In the genomic region with DNA sequence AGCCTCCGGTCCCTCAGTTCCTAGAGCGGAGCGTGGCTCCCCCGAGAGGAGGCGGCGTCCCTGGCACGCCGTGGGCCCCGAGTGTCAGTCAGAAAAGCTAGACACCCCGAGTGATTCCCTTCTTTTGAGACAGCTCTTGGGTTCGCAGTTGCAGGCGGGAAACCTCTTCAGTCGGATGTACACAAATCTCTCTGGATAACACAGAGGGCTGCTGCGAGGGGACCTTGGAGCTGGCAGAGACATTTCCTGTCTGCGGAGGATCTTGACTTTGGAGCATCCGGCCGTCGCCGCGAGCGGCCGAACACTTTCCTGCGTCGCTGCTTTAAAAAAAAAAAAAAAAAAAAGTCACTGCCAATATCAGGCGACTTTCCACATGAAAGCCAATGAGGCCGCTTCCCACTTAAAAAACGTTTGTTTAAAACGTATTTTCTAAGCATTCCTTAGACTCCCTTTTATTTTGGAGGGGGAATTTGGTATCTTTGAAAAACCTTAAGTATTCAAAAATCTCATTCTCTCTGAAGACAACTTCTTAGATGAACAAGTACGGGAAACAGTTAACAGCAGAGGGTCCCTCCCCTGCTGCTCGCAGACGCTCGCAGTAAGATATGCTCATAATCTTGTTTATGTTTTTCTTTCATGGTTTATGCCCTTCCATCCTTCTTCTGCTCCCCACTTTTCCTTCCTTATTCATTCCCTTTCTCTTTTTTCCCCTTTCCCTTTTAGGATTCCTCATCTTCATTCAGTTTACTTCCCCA, we compare ENCODE assay signal across 1 cellular context.
TF ChIP-seq lines count a peak whose summit lies in the region.

No MANE protein-coding gene starts in this region.

TF ChIP-seq in HEK293, 187 proteins besides CTCF, POLR2A, EP300 and RAD21 (continued from another document and continues in another):
- TF ChIP-seq, protein P1, sequence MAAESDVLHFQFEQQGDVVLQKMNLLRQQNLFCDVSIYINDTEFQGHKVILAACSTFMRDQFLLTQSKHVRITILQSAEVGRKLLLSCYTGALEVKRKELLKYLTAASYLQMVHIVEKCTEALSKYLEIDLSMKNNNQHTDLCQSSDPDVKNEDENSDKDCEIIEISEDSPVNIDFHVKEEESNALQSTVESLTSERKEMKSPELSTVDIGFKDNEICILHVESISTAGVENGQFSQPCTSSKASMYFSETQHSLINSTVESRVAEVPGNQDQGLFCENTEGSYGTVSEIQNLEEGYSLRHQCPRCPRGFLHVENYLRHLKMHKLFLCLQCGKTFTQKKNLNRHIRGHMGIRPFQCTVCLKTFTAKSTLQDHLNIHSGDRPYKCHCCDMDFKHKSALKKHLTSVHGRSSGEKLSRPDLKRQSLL (tag by site-specific recombination; IDR thresholded peaks at IDR 0.05): no peak
- TF ChIP-seq ZNF391 (tag by site-specific recombination; IDR thresholded peaks at IDR 0.05; ENCODE audit: borderline replicate concordance, low read depth) (no peak), HOXC10 (CRISPR knock-in tag; IDR thresholded peaks at IDR 0.05) (no peak), ZNF112 (tag by site-specific recombination; IDR thresholded peaks at IDR 0.05) (no peak), TCF7L2 (IDR thresholded peaks at IDR 0.05; ENCODE audit: borderline replicate concordance, low read depth, low read length) (no peak; the same call in 1 of the 2 replicates), ZNF621 (tag by site-specific recombination; IDR thresholded peaks at IDR 0.05) (no peak), ZNF501 (tag by site-specific recombination; IDR thresholded peaks at IDR 0.05) (peak; percentile 71), ZNF341 (tag by site-specific recombination; IDR thresholded peaks at IDR 0.05; ENCODE audit: low read depth) (peak; percentile 95), GLI4 (tag by site-specific recombination; IDR thresholded peaks at IDR 0.05) (no peak), ZNF610 (tag by site-specific recombination; IDR thresholded peaks at IDR 0.05; ENCODE audit: borderline replicate concordance) (no peak), ZNF658 (tag by site-specific recombination; IDR thresholded peaks at IDR 0.05) (no peak), ZNF792 (tag by site-specific recombination; IDR thresholded peaks at IDR 0.05) (no peak), KLF9 (tag by site-specific recombination; IDR thresholded peaks at IDR 0.05; ENCODE audit: low read depth) (peak; percentile 13; the same call in 1 of the 2 replicates), MZF1 (tag by site-specific recombination; IDR thresholded peaks at IDR 0.05; ENCODE audit: borderline replicate concordance) (no peak), ZNF24 (tag by site-specific recombination; IDR thresholded peaks at IDR 0.05) (no peak), ZNF654 (tag by site-specific recombination; IDR thresholded peaks at IDR 0.05; ENCODE audit: low read depth) (no peak), ZNF670 (tag by site-specific recombination; IDR thresholded peaks at IDR 0.05; ENCODE audit: low read depth) (no peak), ZNF394 (tag by site-specific recombination; IDR thresholded peaks at IDR 0.05; ENCODE audit: borderline replicate concordance) (0 out of 2 replicates have a peak, but pooled peaks have one; percentile 31), REPIN1 (tag by site-specific recombination; IDR thresholded peaks at IDR 0.05; ENCODE audit: low read depth) (no peak), ZNF132 (tag by site-specific recombination; IDR thresholded peaks at IDR 0.05; ENCODE audit: borderline replicate concordance) (no peak), ZNF837 (tag by site-specific recombination; IDR thresholded peaks at IDR 0.05) (no peak), ZNF48 (tag by site-specific recombination; IDR thresholded peaks at IDR 0.05) (no peak), ZNF558 (tag by site-specific recombination; IDR thresholded peaks at IDR 0.05) (no peak), BCL11B (tag by site-specific recombination; IDR thresholded peaks at IDR 0.05; ENCODE audit: low read depth) (no peak), ZNF549 (tag by site-specific recombination; IDR thresholded peaks at IDR 0.05) (no peak), ZBTB1 (tag by site-specific recombination; IDR thresholded peaks at IDR 0.05) (no peak), ZNF354C (tag by site-specific recombination; IDR thresholded peaks at IDR 0.05; ENCODE audit: borderline replicate concordance, low read depth) (no peak), ZNF626 (tag by site-specific recombination; IDR thresholded peaks at IDR 0.05) (no peak), ZNF19 (tag by site-specific recombination; IDR thresholded peaks at IDR 0.05; ENCODE audit: low read depth) (no peak), SALL2 (tag by site-specific recombination; IDR thresholded peaks at IDR 0.05; ENCODE audit: borderline replicate concordance) (no peak), KLF1 (tag by site-specific recombination; IDR thresholded peaks at IDR 0.05) (no peak), ZNF530 (tag by site-specific recombination; IDR thresholded peaks at IDR 0.05; ENCODE audit: low read depth) (no peak), ZNF510 (tag by site-specific recombination; IDR thresholded peaks at IDR 0.05; ENCODE audit: insufficient replicate concordance) (no peak), HOXD13 (CRISPR knock-in tag; IDR thresholded peaks at IDR 0.05; ENCODE audit: borderline replicate concordance) (no peak), SP2 (tag by site-specific recombination; IDR thresholded peaks at IDR 0.05) (no peak), ZNF768 (tag by site-specific recombination; IDR thresholded peaks at IDR 0.05) (no peak)
- TF ChIP-seq, protein P2, sequence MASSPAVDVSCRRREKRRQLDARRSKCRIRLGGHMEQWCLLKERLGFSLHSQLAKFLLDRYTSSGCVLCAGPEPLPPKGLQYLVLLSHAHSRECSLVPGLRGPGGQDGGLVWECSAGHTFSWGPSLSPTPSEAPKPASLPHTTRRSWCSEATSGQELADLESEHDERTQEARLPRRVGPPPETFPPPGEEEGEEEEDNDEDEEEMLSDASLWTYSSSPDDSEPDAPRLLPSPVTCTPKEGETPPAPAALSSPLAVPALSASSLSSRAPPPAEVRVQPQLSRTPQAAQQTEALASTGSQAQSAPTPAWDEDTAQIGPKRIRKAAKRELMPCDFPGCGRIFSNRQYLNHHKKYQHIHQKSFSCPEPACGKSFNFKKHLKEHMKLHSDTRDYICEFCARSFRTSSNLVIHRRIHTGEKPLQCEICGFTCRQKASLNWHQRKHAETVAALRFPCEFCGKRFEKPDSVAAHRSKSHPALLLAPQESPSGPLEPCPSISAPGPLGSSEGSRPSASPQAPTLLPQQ (tag by site-specific recombination; IDR thresholded peaks at IDR 0.05): peak; percentile 99
- TF ChIP-seq, protein P3, sequence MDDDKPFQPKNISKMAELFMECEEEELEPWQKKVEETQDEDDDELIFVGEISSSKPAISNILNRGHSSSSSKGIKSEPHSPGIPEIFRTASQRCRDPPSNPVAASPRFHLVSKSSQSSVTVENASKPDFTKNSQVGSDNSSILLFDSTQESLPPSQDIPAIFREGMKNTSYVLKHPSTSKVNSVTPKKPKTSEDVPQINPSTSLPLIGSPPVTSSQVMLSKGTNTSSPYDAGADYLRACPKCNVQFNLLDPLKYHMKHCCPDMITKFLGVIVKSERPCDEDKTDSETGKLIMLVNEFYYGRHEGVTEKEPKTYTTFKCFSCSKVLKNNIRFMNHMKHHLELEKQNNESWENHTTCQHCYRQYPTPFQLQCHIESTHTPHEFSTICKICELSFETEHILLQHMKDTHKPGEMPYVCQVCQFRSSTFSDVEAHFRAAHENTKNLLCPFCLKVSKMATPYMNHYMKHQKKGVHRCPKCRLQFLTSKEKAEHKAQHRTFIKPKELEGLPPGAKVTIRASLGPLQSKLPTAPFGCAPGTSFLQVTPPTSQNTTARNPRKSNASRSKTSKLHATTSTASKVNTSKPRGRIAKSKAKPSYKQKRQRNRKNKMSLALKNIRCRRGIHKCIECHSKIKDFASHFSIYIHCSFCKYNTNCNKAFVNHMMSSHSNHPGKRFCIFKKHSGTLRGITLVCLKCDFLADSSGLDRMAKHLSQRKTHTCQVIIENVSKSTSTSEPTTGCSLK (tag by site-specific recombination; IDR thresholded peaks at IDR 0.05): no peak
- TF ChIP-seq, protein P4, sequence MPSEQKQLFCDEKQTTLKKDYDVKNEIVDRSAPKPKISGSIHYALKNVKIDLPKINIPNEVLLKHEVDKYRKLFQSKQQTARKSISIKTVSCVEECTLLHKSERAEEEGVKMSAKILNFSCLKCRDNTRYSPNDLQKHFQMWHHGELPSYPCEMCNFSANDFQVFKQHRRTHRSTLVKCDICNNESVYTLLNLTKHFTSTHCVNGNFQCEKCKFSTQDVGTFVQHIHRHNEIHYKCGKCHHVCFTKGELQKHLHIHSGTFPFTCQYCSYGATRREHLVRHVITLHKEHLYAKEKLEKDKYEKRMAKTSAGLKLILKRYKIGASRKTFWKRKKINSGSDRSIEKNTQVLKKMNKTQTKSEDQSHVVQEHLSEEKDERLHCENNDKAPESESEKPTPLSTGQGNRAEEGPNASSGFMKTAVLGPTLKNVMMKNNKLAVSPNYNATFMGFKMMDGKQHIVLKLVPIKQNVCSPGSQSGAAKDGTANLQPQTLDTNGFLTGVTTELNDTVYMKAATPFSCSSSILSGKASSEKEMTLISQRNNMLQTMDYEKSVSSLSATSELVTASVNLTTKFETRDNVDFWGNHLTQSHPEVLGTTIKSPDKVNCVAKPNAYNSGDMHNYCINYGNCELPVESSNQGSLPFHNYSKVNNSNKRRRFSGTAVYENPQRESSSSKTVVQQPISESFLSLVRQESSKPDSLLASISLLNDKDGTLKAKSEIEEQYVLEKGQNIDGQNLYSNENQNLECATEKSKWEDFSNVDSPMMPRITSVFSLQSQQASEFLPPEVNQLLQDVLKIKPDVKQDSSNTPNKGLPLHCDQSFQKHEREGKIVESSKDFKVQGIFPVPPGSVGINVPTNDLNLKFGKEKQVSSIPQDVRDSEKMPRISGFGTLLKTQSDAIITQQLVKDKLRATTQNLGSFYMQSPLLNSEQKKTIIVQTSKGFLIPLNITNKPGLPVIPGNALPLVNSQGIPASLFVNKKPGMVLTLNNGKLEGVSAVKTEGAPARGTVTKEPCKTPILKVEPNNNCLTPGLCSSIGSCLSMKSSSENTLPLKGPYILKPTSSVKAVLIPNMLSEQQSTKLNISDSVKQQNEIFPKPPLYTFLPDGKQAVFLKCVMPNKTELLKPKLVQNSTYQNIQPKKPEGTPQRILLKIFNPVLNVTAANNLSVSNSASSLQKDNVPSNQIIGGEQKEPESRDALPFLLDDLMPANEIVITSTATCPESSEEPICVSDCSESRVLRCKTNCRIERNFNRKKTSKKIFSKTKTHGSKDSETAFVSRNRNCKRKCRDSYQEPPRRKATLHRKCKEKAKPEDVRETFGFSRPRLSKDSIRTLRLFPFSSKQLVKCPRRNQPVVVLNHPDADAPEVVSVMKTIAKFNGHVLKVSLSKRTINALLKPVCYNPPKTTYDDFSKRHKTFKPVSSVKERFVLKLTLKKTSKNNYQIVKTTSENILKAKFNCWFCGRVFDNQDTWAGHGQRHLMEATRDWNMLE (tag by site-specific recombination; conservative IDR thresholded peaks at IDR 0.05; ENCODE audit: low read depth): peak; percentile 73
- TF ChIP-seq, protein P5, sequence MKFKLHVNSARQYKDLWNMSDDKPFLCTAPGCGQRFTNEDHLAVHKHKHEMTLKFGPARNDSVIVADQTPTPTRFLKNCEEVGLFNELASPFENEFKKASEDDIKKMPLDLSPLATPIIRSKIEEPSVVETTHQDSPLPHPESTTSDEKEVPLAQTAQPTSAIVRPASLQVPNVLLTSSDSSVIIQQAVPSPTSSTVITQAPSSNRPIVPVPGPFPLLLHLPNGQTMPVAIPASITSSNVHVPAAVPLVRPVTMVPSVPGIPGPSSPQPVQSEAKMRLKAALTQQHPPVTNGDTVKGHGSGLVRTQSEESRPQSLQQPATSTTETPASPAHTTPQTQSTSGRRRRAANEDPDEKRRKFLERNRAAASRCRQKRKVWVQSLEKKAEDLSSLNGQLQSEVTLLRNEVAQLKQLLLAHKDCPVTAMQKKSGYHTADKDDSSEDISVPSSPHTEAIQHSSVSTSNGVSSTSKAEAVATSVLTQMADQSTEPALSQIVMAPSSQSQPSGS (tag by site-specific recombination; IDR thresholded peaks at IDR 0.05; ENCODE audit: low read depth): no peak
- TF ChIP-seq, protein P6, sequence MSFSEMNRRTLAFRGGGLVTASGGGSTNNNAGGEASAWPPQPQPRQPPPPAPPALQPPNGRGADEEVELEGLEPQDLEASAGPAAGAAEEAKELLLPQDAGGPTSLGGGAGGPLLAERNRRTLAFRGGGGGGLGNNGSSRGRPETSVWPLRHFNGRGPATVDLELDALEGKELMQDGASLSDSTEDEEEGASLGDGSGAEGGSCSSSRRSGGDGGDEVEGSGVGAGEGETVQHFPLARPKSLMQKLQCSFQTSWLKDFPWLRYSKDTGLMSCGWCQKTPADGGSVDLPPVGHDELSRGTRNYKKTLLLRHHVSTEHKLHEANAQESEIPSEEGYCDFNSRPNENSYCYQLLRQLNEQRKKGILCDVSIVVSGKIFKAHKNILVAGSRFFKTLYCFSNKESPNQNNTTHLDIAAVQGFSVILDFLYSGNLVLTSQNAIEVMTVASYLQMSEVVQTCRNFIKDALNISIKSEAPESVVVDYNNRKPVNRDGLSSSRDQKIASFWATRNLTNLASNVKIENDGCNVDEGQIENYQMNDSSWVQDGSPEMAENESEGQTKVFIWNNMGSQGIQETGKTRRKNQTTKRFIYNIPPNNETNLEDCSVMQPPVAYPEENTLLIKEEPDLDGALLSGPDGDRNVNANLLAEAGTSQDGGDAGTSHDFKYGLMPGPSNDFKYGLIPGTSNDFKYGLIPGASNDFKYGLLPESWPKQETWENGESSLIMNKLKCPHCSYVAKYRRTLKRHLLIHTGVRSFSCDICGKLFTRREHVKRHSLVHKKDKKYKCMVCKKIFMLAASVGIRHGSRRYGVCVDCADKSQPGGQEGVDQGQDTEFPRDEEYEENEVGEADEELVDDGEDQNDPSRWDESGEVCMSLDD (tag by site-specific recombination; IDR thresholded peaks at IDR 0.05): 0 out of 2 replicates have a peak, but pooled peaks have one; percentile 42
- TF ChIP-seq, protein P7, sequence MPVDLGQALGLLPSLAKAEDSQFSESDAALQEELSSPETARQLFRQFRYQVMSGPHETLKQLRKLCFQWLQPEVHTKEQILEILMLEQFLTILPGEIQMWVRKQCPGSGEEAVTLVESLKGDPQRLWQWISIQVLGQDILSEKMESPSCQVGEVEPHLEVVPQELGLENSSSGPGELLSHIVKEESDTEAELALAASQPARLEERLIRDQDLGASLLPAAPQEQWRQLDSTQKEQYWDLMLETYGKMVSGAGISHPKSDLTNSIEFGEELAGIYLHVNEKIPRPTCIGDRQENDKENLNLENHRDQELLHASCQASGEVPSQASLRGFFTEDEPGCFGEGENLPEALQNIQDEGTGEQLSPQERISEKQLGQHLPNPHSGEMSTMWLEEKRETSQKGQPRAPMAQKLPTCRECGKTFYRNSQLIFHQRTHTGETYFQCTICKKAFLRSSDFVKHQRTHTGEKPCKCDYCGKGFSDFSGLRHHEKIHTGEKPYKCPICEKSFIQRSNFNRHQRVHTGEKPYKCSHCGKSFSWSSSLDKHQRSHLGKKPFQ (tag by site-specific recombination; IDR thresholded peaks at IDR 0.05): no peak
- TF ChIP-seq, protein P8, sequence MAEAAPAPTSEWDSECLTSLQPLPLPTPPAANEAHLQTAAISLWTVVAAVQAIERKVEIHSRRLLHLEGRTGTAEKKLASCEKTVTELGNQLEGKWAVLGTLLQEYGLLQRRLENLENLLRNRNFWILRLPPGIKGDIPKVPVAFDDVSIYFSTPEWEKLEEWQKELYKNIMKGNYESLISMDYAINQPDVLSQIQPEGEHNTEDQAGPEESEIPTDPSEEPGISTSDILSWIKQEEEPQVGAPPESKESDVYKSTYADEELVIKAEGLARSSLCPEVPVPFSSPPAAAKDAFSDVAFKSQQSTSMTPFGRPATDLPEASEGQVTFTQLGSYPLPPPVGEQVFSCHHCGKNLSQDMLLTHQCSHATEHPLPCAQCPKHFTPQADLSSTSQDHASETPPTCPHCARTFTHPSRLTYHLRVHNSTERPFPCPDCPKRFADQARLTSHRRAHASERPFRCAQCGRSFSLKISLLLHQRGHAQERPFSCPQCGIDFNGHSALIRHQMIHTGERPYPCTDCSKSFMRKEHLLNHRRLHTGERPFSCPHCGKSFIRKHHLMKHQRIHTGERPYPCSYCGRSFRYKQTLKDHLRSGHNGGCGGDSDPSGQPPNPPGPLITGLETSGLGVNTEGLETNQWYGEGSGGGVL (tag by site-specific recombination; IDR thresholded peaks at IDR 0.05): no peak
